In the genomic region with DNA sequence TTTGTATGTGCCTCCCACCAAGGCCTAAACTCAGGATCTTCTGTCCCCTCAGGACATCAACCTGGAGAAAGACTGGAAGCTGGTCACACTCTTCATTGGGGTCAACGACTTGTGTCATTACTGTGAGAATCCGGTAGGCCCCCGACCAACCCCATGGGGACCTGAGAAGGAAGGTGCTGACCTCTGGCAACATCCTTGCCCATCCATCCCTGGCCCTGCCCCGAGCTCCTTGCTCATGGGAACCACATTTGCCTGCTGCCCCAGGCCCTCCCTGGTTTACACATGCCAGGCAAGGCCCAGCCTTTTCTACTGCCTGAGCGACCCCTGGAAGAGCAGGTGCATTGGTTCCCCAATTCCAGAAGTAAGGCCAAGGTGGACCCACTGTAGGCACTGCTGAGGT, we compare ENCODE assay signal across 16 cellular contexts.
DNase-seq lines count a peak whose midpoint lies in the region; ATAC-seq and TF ChIP-seq lines count a peak whose summit lies in the region.
"Had no signal": no experiment of that assay in that cellular context is flagged by ENCODE, and none has a peak within 500 bp of the region (broad histone marks: within the 10 kb centered on the region; RNA-seq: fewer than 3 reads in every experiment).

No MANE protein-coding gene starts in this region.

- no peak overlapping the region for H3K4me3 ChIP-seq in IMR-90 (ENCODE audit: insufficient read depth, low read depth, low read length)
- no peak overlapping the region for H3K4me3 ChIP-seq in lower lobe of right lung
- no peak overlapping the region for H3K4me3 ChIP-seq in skeletal muscle tissue (ENCODE audit: low read length in 3 of 3)
- no peak overlapping the region for H3K4me3 ChIP-seq in SK-N-SH (ENCODE audit: low read depth in 2 of 2, low read length in 1 of 2)

- BruUV-seq in IMR-90 (replicated peaks; lab: Mats Ljungman, UMichigan) = no TSS peak

- peaks cover 36% of the 10 kb centered on the region for H3K4me1 Mint-ChIP-seq in activated T-helper 17 cell treated with anti-CD3 and anti-CD28 coated beads, Interleukin-2, amount 50 U/mL, for 72 hours

- no peaks in the 10 kb centered on the region for H3F3A ChIP-seq in SK-N-SH (replicated peaks; ENCODE audit: insufficient read depth)

- H2BK15ac ChIP-seq in IMR-90 (ENCODE audit: low read depth, low read length) = peak overlapping the region; percentile 48; the same call in 1 of the 3 replicates

- no peaks in the 10 kb centered on the region for H3K9me3 ChIP-seq in IMR-90 (ENCODE audit: control insufficient read depth, insufficient read depth, low read length)
- H3K9me3 ChIP-seq in lower lobe of right lung = no peaks in the 10 kb centered on the region
- no peaks in the 10 kb centered on the region for H3K9me3 ChIP-seq in skeletal muscle tissue (ENCODE audit: control insufficient read depth in 3 of 3, low read length in 3 of 3)
- H3K9me3 ChIP-seq in SK-N-SH = no peaks in the 10 kb centered on the region

- H4K20me1 ChIP-seq in IMR-90 (ENCODE audit: insufficient read depth, low read length) = no peaks in the 10 kb centered on the region
- H4K20me1 ChIP-seq in SK-N-SH (ENCODE audit: insufficient read depth) = no peaks in the 10 kb centered on the region

- H3K9ac ChIP-seq in IMR-90 (ENCODE audit: low read depth, low read length) (no peak overlapping the region), skeletal muscle tissue (ENCODE audit: low read depth in 1 of 3, low read length in 3 of 3) (no peak overlapping the region), SK-N-SH (no peak overlapping the region)

- TF ChIP-seq POLR2A in IMR-90 (IDR thresholded peaks at IDR 0.05; ENCODE audit: low read depth, low read length) = no peak

- H4K8ac ChIP-seq in IMR-90 (ENCODE audit: low read depth in 2 of 2, low read length in 2 of 2) = no peak overlapping the region

- H3K9me2 ChIP-seq in SK-N-SH = no peaks in the 10 kb centered on the region

- H3K79me1 ChIP-seq in IMR-90 (ENCODE audit: low read depth in 1 of 2, low read length in 2 of 2) = no peaks in the 10 kb centered on the region

- intact Hi-C loops in IMR-90 (cut with micrococcal nuclease) (no loop called here), lower lobe of right lung (cut with DNase I) (no loop called here)

- H2BK5ac ChIP-seq in IMR-90 (ENCODE audit: low read depth, low read length, poor library complexity, severe bottlenecking) = no peak overlapping the region

- peaks cover 31% of the 10 kb centered on the region for H3K9me1 ChIP-seq in IMR-90 (ENCODE audit: insufficient read depth, low read length)

- no peak for TF ChIP-seq EP300 in SK-N-SH (IDR thresholded peaks at IDR 0.05; ENCODE audit: borderline replicate concordance in 1 of 2, low read depth in 1 of 2, low read length in 1 of 2)

- H2AK9ac ChIP-seq in IMR-90 (replicated peaks; ENCODE audit: low read depth, low read length, poor library complexity) = peak overlapping the region; percentile 56

- no peak for TF ChIP-seq RAD21 in IMR-90 (IDR thresholded peaks at IDR 0.05; ENCODE audit: low read length)
- no peak for TF ChIP-seq RAD21 in SK-N-SH (IDR thresholded peaks at IDR 0.05; ENCODE audit: low read length)

- H3K79me2 ChIP-seq in SK-N-SH (ENCODE audit: insufficient read depth) = no peaks in the 10 kb centered on the region

- TF ChIP-seq CTCF in IMR-90 (conservative IDR thresholded peaks at IDR 0.05; ENCODE audit: low read depth, low read length) (no peak), lower lobe of right lung (IDR thresholded peaks at IDR 0.05) (no peak), SK-N-SH (IDR thresholded peaks at IDR 0.05) (no peak)

- no peak overlapping the region for H3K4me2 ChIP-seq in IMR-90 (ENCODE audit: low read depth, low read length)
- H3K4me2 ChIP-seq in SK-N-SH = no peak overlapping the region

- no peak overlapping the region; the same call in 1 of the 2 replicates for H3K14ac ChIP-seq in IMR-90 (replicated peaks; ENCODE audit: low read depth, low read length)

- H3K27me3 ChIP-seq in IMR-90 (ENCODE audit: control insufficient read depth, insufficient read depth, low read length) (no peaks in the 10 kb centered on the region), lower lobe of right lung (ENCODE audit: low read depth) (no peaks in the 10 kb centered on the region), skeletal muscle tissue (ENCODE audit: control insufficient read depth in 3 of 3, insufficient read depth in 3 of 3, low read length in 3 of 3) (no peaks in the 10 kb centered on the region), SK-N-SH (ENCODE audit: insufficient read depth) (no peaks in the 10 kb centered on the region)

- peaks cover 4% of the 10 kb centered on the region for H3K36me3 Mint-ChIP-seq in activated T-helper 17 cell treated with anti-CD3 and anti-CD28 coated beads, Interleukin-2, amount 50 U/mL, for 72 hours (ENCODE audit: low read depth)

- DNase-seq in IMR-90 = no peak
- no peak for DNase-seq in lower lobe of right lung
- no peak for DNase-seq in SK-N-SH
- no peak for DNase-seq in AG08395 (ENCODE audit: low spot score)
- DNase-seq: activated CD8-positive, alpha-beta memory T cell treated with anti-CD3 and anti-CD28 coated beads for 24 hours; amygdala; effector memory CD4-positive, alpha-beta T cell; GF-D8; NCI-H1105 treated with DMSO at 0.1 percent for 48 hours; NCI-H446; PC-3 had no signal

- peak overlapping the region; percentile 57 for H2AK5ac ChIP-seq in IMR-90 (ENCODE audit: low read depth, low read length)

- no peaks in the 10 kb centered on the region for H3K27me3 Mint-ChIP-seq in activated T-helper 17 cell treated with anti-CD3 and anti-CD28 coated beads, Interleukin-2, amount 50 U/mL, for 72 hours

- H3K27ac ChIP-seq in IMR-90 (ENCODE audit: insufficient read depth, low read length) (no peak overlapping the region), lower lobe of right lung (peak overlapping the region; percentile 89), skeletal muscle tissue (ENCODE audit: low read depth, low read length) (peak overlapping the region; percentile 94), SK-N-SH (ENCODE audit: low read depth in 2 of 2, low read length in 1 of 2) (peak overlapping the region in 1 of 2 experiments; percentile 29; a peak in 1 of 4 replicates)

- H3K56ac ChIP-seq in IMR-90 (ENCODE audit: extremely low read depth, insufficient read depth, low read length) = no peak overlapping the region

- H4K5ac ChIP-seq in IMR-90 (ENCODE audit: low read depth, low read length) = no peak overlapping the region

- in situ Hi-C loops in IMR-90 (cut with MboI; ENCODE audit: low sequenced_read_pairs) = no loop called here

- H3K27ac Mint-ChIP-seq in activated T-helper 17 cell treated with anti-CD3 and anti-CD28 coated beads, Interleukin-2, amount 50 U/mL, for 72 hours = peak overlapping the region; percentile 46

- H3K4me1 ChIP-seq in IMR-90 (ENCODE audit: control insufficient read depth, insufficient read depth, low read length) (peaks cover 25% of the 10 kb centered on the region), lower lobe of right lung (peaks cover 39% of the 10 kb centered on the region), skeletal muscle tissue (ENCODE audit: control insufficient read depth in 3 of 3, insufficient read depth in 3 of 3, low read length in 3 of 3) (peaks cover 63 to 69% (median 64%) of the 10 kb centered on the region in 3 donors), SK-N-SH (ENCODE audit: control insufficient read depth in 1 of 2, insufficient read depth in 2 of 2, low read depth in 1 of 2, low read length in 1 of 2) (peaks cover 0 to 2% of the 10 kb centered on the region in 2 experiments)

- H3K18ac ChIP-seq in IMR-90 (ENCODE audit: low read depth, low read length) = no peak overlapping the region

- dilution Hi-C loops in IMR-90 (cut with HindIII; ENCODE audit: low sequenced_read_pairs, unreplicated experiment) = no loop called here

- no peak overlapping the region for H3K23ac ChIP-seq in IMR-90 (ENCODE audit: low read depth, low read length)

- H2AFZ ChIP-seq in IMR-90 (replicated peaks; ENCODE audit: low read length, poor library complexity) = no peak overlapping the region
- no peak overlapping the region for H2AFZ ChIP-seq in SK-N-SH (ENCODE audit: low read depth)

- H3K4ac ChIP-seq in IMR-90 (ENCODE audit: low read depth, low read length) = peak overlapping the region; percentile 74

- ATAC-seq in IMR-90 (ENCODE audit: low read depth) (no peak), lower lobe of right lung (no peak), HG03196 (IDR thresholded peaks at IDR 0.05; ENCODE audit: unreplicated experiment) (no peak), esophagus mucosa (no peak)
- ATAC-seq in activated T-helper 17 cell treated with anti-CD3 and anti-CD28 coated beads, Interleukin-2, amount 50 U/mL, for 72 hours (replicated peaks) = no peak
- ATAC-seq: left lobe of liver, PC-3 had no signal

- no peaks in the 10 kb centered on the region for H3K9me3 Mint-ChIP-seq in activated T-helper 17 cell treated with anti-CD3 and anti-CD28 coated beads, Interleukin-2, amount 50 U/mL, for 72 hours

- 100% methylated on average over 2 of the region's 5 CpGs; no CpG with 5 or more reads in 1 of the 2 experiments for WGBS in IMR-90 (ENCODE audit: extremely low coverage in 2 of 2, insufficient read length in 1 of 2), 2 experiments
- 73% methylated on average over 5 of the region's 5 CpGs for WGBS in SK-N-SH (ENCODE audit: low lambda C conversion rate)

- POLR2A ChIA-PET in IMR-90 (lab: Charles Lee; ENCODE audit: unreplicated experiment) (no interaction called here), SK-N-SH (lab: Yijun Ruan, JAX) (no interaction called here)

- H4K91ac ChIP-seq in IMR-90 (ENCODE audit: insufficient read depth, low read depth, low read length) = peak overlapping the region; percentile 12; the same call in 1 of the 2 replicates

- CTCF ChIA-PET in IMR-90 (lab: Yijun Ruan, JAX) (no interaction called here), SK-N-SH (lab: Yijun Ruan, JAX) (no interaction called here)

- H2BK20ac ChIP-seq in IMR-90 (ENCODE audit: low read depth, low read length) = peak overlapping the region; percentile 47; the same call in 1 of the 2 replicates

- H3K36me3 ChIP-seq in IMR-90 (ENCODE audit: control insufficient read depth, insufficient read depth, low read length) = no peaks in the 10 kb centered on the region
- H3K36me3 ChIP-seq in lower lobe of right lung = no peaks in the 10 kb centered on the region
- H3K36me3 ChIP-seq in skeletal muscle tissue (ENCODE audit: control insufficient read depth in 3 of 3, insufficient read depth in 3 of 3, low read length in 3 of 3) = no peaks in the 10 kb centered on the region
- H3K36me3 ChIP-seq in SK-N-SH (replicated peaks in 1 of 2; ENCODE audit: control insufficient read depth in 1 of 2, insufficient read depth in 2 of 2, low read length in 1 of 2) = no peaks in the 10 kb centered on the region

- peak overlapping the region; percentile 52 for H2BK120ac ChIP-seq in IMR-90 (ENCODE audit: low read depth, low read length)

- peak overlapping the region; percentile 85 for H3K4me3 Mint-ChIP-seq in activated T-helper 17 cell treated with anti-CD3 and anti-CD28 coated beads, Interleukin-2, amount 50 U/mL, for 72 hours

TF ChIP-seq in IMR-90, 13 proteins besides CTCF, POLR2A, EP300 and RAD21 (continues in another document):
- no peak for TF ChIP-seq MAZ (IDR thresholded peaks at IDR 0.05; ENCODE audit: borderline replicate concordance, low read depth, low read length)
- no peak for TF ChIP-seq CEBPB (IDR thresholded peaks at IDR 0.05; ENCODE audit: low read depth, low read length)

TF ChIP-seq in SK-N-SH, 30 proteins besides CTCF, POLR2A, EP300 and RAD21 (continues in another document):
- TF ChIP-seq NFIC (IDR thresholded peaks at IDR 0.05; ENCODE audit: borderline replicate concordance) (no peak), FOXJ3 (CRISPR knock-in tag; IDR thresholded peaks at IDR 0.05) (no peak), RFX5 (IDR thresholded peaks at IDR 0.05; ENCODE audit: low read length) (no peak)
